10 cellular contexts compared by ENCODE assay signal in genomic region chr12:103880299-103881142, GRCh38. TPM values are rescaled to one million over a fixed set of nuclear protein-coding genes. Genes with fewer than 3 reads are reported as not detected.
DNase-seq lines count a peak whose midpoint lies in the region; ATAC-seq, FAIRE-seq and TF ChIP-seq lines count a peak whose summit lies in the region.
"Had no signal": no experiment of that assay in that cellular context is flagged by ENCODE, and none has a peak within 500 bp of the region (broad histone marks: within the 10 kb centered on the region; RNA-seq: fewer than 3 reads in every experiment).

No MANE protein-coding gene starts in this region.

- H3K79me2 ChIP-seq in DND-41 (ENCODE audit: insufficient read depth, low read length) (no peaks in the 10 kb centered on the region), keratinocyte (ENCODE audit: control insufficient read depth, insufficient read depth, low read length) (no peaks in the 10 kb centered on the region)

- H2AFZ ChIP-seq in DND-41 (ENCODE audit: low read depth, low read length) (no peak overlapping the region), keratinocyte (ENCODE audit: control insufficient read depth, low read length) (peak overlapping the region; percentile 63)

- dilution Hi-C loops in keratinocyte (cut with MboI; ENCODE audit: extremely low pct_ligation_motif_present, low sequenced_read_pairs) = no loop called here

- H3K4me2 ChIP-seq in DND-41 (ENCODE audit: insufficient read depth, low read length) (no peak overlapping the region), keratinocyte (ENCODE audit: control insufficient read depth, extremely low read depth, insufficient read depth, low read depth, low read length) (peak overlapping the region; percentile 7)

- ATAC-seq in DND-41 (ENCODE audit: insufficient read depth, low read depth) (0 out of 3 replicates have a peak, but pooled peaks have one; percentile 32), GM21423 (IDR thresholded peaks at IDR 0.05; ENCODE audit: unreplicated experiment) (peak; percentile 45), GM18867 (IDR thresholded peaks at IDR 0.05; ENCODE audit: unreplicated experiment) (no peak)
- ATAC-seq: left ventricle myocardium superior had no signal

- DNase-seq in DND-41 = no peak
- peak; percentile 28 for DNase-seq in NCI-H2196 treated with DMSO at 0.1 percent for 48 hours (lab: John Stamatoyannopoulos, UW; ENCODE audit: unreplicated experiment)
- peak; percentile 76 for DNase-seq in keratinocyte (ENCODE audit: low read depth, low spot score)
- DNase-seq in T1000 (lab: John Stamatoyannopoulos, UW) = no peak
- no peak for DNase-seq in activated CD4-positive, alpha-beta T cell treated with anti-CD3 and anti-CD28 coated beads, Interleukin-2, amount 50 U/mL, for 48 hours
- no peak for DNase-seq in occipital lobe (lab: John Stamatoyannopoulos, UW)
- DNase-seq: left ventricle myocardium superior, NCI-H524 treated with DMSO at 0.1 percent for 48 hours had no signal

- H3K27me3 ChIP-seq in DND-41 (ENCODE audit: insufficient read depth, low read length, poor library complexity) (peaks cover 21% of the 10 kb centered on the region), keratinocyte (ENCODE audit: control insufficient read depth, extremely low read depth, insufficient read depth, low read length) (no peaks in the 10 kb centered on the region)

- H3K9me1 ChIP-seq in keratinocyte (ENCODE audit: control insufficient read depth, extremely low read depth, insufficient read depth, low read length) = no peaks in the 10 kb centered on the region

- H3K36me3 ChIP-seq in DND-41 (ENCODE audit: insufficient read depth, low read length) = no peaks in the 10 kb centered on the region
- H3K36me3 ChIP-seq in keratinocyte (ENCODE audit: control insufficient read depth in 2 of 2, extremely low read depth in 1 of 2, insufficient read depth in 2 of 2, low read length in 2 of 2) = no peaks in the 10 kb centered on the region

- H3K9me3 ChIP-seq in DND-41 (ENCODE audit: insufficient read depth, low read length, severe bottlenecking) = no peaks in the 10 kb centered on the region
- no peaks in the 10 kb centered on the region for H3K9me3 ChIP-seq in keratinocyte (ENCODE audit: control insufficient read depth, low read depth, low read length)

- FAIRE-seq in keratinocyte (lab: Jason Lieb, UNC) = peak; percentile 53

- H3K4me3 ChIP-seq in DND-41 (ENCODE audit: low read depth in 1 of 2, low read length in 2 of 2) (no peak overlapping the region), keratinocyte (ENCODE audit: control insufficient read depth in 2 of 3, extremely low read depth in 1 of 3, insufficient read depth in 2 of 3, low read depth in 1 of 3, low read length in 3 of 3) (no peak overlapping the region)

- H4K20me1 ChIP-seq in DND-41 (ENCODE audit: insufficient read depth, low read length) = no peaks in the 10 kb centered on the region
- H4K20me1 ChIP-seq in keratinocyte (ENCODE audit: control insufficient read depth, extremely low read depth, insufficient read depth, low read length) = no peaks in the 10 kb centered on the region

- peaks cover 4% of the 10 kb centered on the region for H3K4me1 ChIP-seq in DND-41 (ENCODE audit: insufficient read depth, low read length)
- H3K4me1 ChIP-seq in keratinocyte (ENCODE audit: control insufficient read depth, extremely low read depth, insufficient read depth, low read length) = peaks cover 34% of the 10 kb centered on the region

- H3K9ac ChIP-seq in DND-41 (ENCODE audit: low read depth, low read length) (no peak overlapping the region), keratinocyte (ENCODE audit: control insufficient read depth, extremely low read depth, insufficient read depth, low read length) (peak overlapping the region; percentile 58)

- no peak for TF ChIP-seq CTCF in DND-41 (IDR thresholded peaks at IDR 0.05; ENCODE audit: borderline replicate concordance, extremely low read depth, low read length, poor library complexity, severe bottlenecking)
- no peak for TF ChIP-seq CTCF in keratinocyte (optimal IDR thresholded peaks at IDR 0.05 in 1 of 3, IDR thresholded peaks at IDR 0.05 in 1 of 3, conservative IDR thresholded peaks at IDR 0.05 in 1 of 3; ENCODE audit: extremely low read depth in 1 of 3, insufficient read depth in 2 of 3, low read length in 3 of 3)

- H3K27ac ChIP-seq in DND-41 (ENCODE audit: low read length) = no peak overlapping the region
- peak overlapping the region; percentile 77 for H3K27ac ChIP-seq in keratinocyte (ENCODE audit: control insufficient read depth, insufficient read depth, low read length)

RNA-seq across cellular contexts. Expression of gene NT5DC3, which starts 39.5 kb away (rescaled TPM):
- polyA plus RNA-seq in keratinocyte = 10.7 to 14.6 TPM (median 12.8 TPM) in 3 replicates
- polyA plus RNA-seq in keratinocyte (2011; ENCODE audit: low read depth) = 7.0 TPM
- 8.7 and 10.7 TPM in 2 replicates for polyA plus RNA-seq in keratinocyte (2011; cell fraction: cytosol; rRNA removed)
- polyA plus RNA-seq in keratinocyte (2011; cell fraction: nucleus; rRNA removed) = 38.7 and 45.8 TPM in 2 replicates
- 8.5 and 15.2 TPM in 2 replicates for polyA plus RNA-seq in keratinocyte (2012; ENCODE audit: low replicate concordance)
- polyA minus RNA-seq in keratinocyte = 25.3 to 35.2 TPM (median 26.9 TPM) in 3 replicates
- polyA minus RNA-seq in keratinocyte (2011; cell fraction: cytosol; rRNA and poly(A)+ RNA removed) = 17.1 TPM
- 29.3 and 63.4 TPM in 2 replicates for polyA minus RNA-seq in keratinocyte (2011; cell fraction: nucleus; rRNA and poly(A)+ RNA removed)
- 32.8 TPM for total RNA-seq in occipital lobe

RNA-seq across cellular contexts. Expression of gene HSP90B1, which starts 49.7 kb away (rescaled TPM):
- polyA plus RNA-seq in keratinocyte = 447 to 954 TPM (median 865 TPM) in 3 replicates
- 3,505 TPM for polyA plus RNA-seq in keratinocyte (2011; ENCODE audit: low read depth)
- polyA plus RNA-seq in keratinocyte (2011; cell fraction: cytosol; rRNA removed) = 228 and 323 TPM in 2 replicates
- 1,027 and 1,573 TPM in 2 replicates for polyA plus RNA-seq in keratinocyte (2011; cell fraction: nucleus; rRNA removed)
- polyA plus RNA-seq in keratinocyte (2012; ENCODE audit: low replicate concordance) = 425 and 912 TPM in 2 replicates
- 104 to 371 TPM (median 154 TPM) in 3 replicates for polyA minus RNA-seq in keratinocyte
- polyA minus RNA-seq in keratinocyte (2011; cell fraction: cytosol; rRNA and poly(A)+ RNA removed) = 166 TPM
- polyA minus RNA-seq in keratinocyte (2011; cell fraction: nucleus; rRNA and poly(A)+ RNA removed) = 332 and 608 TPM in 2 replicates
- 131 TPM for total RNA-seq in occipital lobe

Comparison
In these comparisons a context has a peak if more than half of its experiments do, and no peak if none do; other contexts are left out.
1. DNase-seq: peak in NCI-H2196 treated with DMSO at 0.1 percent for 48 hours (single experiment) and keratinocyte (single experiment); none in DND-41 (single experiment), T1000 (single experiment), activated CD4-positive, alpha-beta T cell treated with anti-CD3 and anti-CD28 coated beads, Interleukin-2, amount 50 U/mL, for 48 hours (0 of 2) and occipital lobe (single experiment).